Comparison of ENCODE assay signal across 15 cellular contexts in genomic region chr2:2573658-2574293, GRCh38.
DNase-seq lines count a peak whose midpoint lies in the region; ATAC-seq, FAIRE-seq and TF ChIP-seq lines count a peak whose summit lies in the region.
"Had no signal": no experiment of that assay in that cellular context is flagged by ENCODE, and none has a peak within 500 bp of the region (broad histone marks: within the 10 kb centered on the region; RNA-seq: fewer than 3 reads in every experiment).

No MANE protein-coding gene starts in this region.

- H3K23me2 ChIP-seq in H1 (ENCODE audit: low read depth, low read length), result peaks cover 18% of the 10 kb centered on the region; the same call in 1 of the 2 replicates

- 0 out of 2 replicates have a peak overlapping the region, but pooled peaks have one; percentile 2 for H2BK15ac ChIP-seq in H1 (ENCODE audit: low read length)

- CTCF ChIA-PET in A549 (lab: Yijun Ruan, JAX), result no interaction called here
- CTCF ChIA-PET in OCI-LY7 (lab: Charles Lee; ENCODE audit: unreplicated experiment), result no interaction called here
- CTCF ChIA-PET in H1 (lab: Charles Lee; ENCODE audit: partially characterized antibody), result no interaction called here

- 45% methylated on average over 15 of the region's 15 CpGs for WGBS in A549 (ENCODE audit: missing lambda C conversion rate)
- 91 to 100% methylated on average over 3 to 15 of the region's 15 CpGs for WGBS in H1 (ENCODE audit: extremely low coverage in 1 of 2, insufficient coverage in 1 of 2, insufficient read length in 1 of 2, insufficient replicate concordance in 2 of 2, low coverage in 1 of 2, low lambda C conversion rate in 2 of 2, missing lambda C conversion rate in 1 of 2), 2 experiments
- WGBS in transverse colon (ENCODE audit: low coverage in 1 of 2), 2 donors, result 92 to 94% methylated on average over 14 to 15 of the region's 15 CpGs

- intact Hi-C loops in OCI-LY7 (cut with micrococcal nuclease; ENCODE audit: unreplicated experiment) (no loop called here), transverse colon (cut with DNase I; ENCODE audit: low total_unique reads) (no loop called here)

- FAIRE-seq in A549 (lab: Jason Lieb, UNC), result no peak
- no peak for FAIRE-seq in H1 (lab: Jason Lieb, UNC)
- FAIRE-seq: islet of Langerhans had no signal

- H4K20me1 ChIP-seq in OCI-LY7 (ENCODE audit: insufficient read depth, low read length), result no peaks in the 10 kb centered on the region
- H4K20me1 ChIP-seq in H1 (replicated peaks in 1 of 2; ENCODE audit: control insufficient read depth in 1 of 2, insufficient read depth in 2 of 2, low read length in 2 of 2), result peaks cover 0 to 9% of the 10 kb centered on the region in 2 experiments

- ATAC-seq in A549, result peak in 1 of 2 experiments; percentile 21; a peak in 1 of 6 replicates
- ATAC-seq in GM21360 (IDR thresholded peaks at IDR 0.05; ENCODE audit: unreplicated experiment), result no peak

- H3K14ac ChIP-seq in H1 (ENCODE audit: insufficient read length), result no peak overlapping the region

- TF ChIP-seq RAD21 in A549 (conservative IDR thresholded peaks at IDR 0.05 in 1 of 2, IDR thresholded peaks at IDR 0.05 in 1 of 2) (no peak), H1 (IDR thresholded peaks at IDR 0.05 in 1 of 2, conservative IDR thresholded peaks at IDR 0.05 in 1 of 2; ENCODE audit: low read depth in 2 of 2, low read length in 2 of 2) (no peak)

- H3K4ac ChIP-seq in H1 (replicated peaks; ENCODE audit: insufficient read length, low read depth, low read length), result no peak overlapping the region

- in situ Hi-C loops in transverse colon (cut with MboI; ENCODE audit: low pct_ligation_motif_present in 1 of 4, low pct_unique_long_range_greater_than_20kb in 1 of 4, low sequenced_read_pairs in 3 of 4), result no loop called here

- H3K56ac ChIP-seq in H1 (replicated peaks; ENCODE audit: insufficient read length, low read depth, low read length), result no peak overlapping the region

- BruUV-seq in OCI-LY7 (replicated peaks; lab: Mats Ljungman, UMichigan), result no TSS peak

- H3K4me2 ChIP-seq in A549 (no peak overlapping the region), OCI-LY7 (ENCODE audit: low read length) (no peak overlapping the region), H1 (ENCODE audit: insufficient read depth in 1 of 2, low read depth in 2 of 2, low read length in 2 of 2) (no peak overlapping the region)
- H3K4me2 ChIP-seq: smooth muscle cell had no signal

- H3K4me3 ChIP-seq in A549, result no peak overlapping the region
- no peak overlapping the region for H3K4me3 ChIP-seq in OCI-LY7 (ENCODE audit: low read depth, low read length, poor library complexity, severe bottlenecking)
- no peak overlapping the region for H3K4me3 ChIP-seq in H1 (ENCODE audit: extremely low read depth in 1 of 4, insufficient read depth in 2 of 4, low read depth in 3 of 4, low read length in 4 of 4)
- H3K4me3 ChIP-seq in transverse colon, result no peak overlapping the region
- H3K4me3 ChIP-seq: smooth muscle cell, testis had no signal

- POLR2A ChIA-PET in A549 (lab: Yijun Ruan, JAX), result no interaction called here
- POLR2A ChIA-PET in OCI-LY7 (lab: Charles Lee), result no interaction called here
- POLR2A ChIA-PET in H1 (lab: Charles Lee; ENCODE audit: partially characterized antibody), result no interaction called here

- H2AFZ ChIP-seq in OCI-LY7 (ENCODE audit: low read length) (no peak overlapping the region), H1 (ENCODE audit: low read length) (no peak overlapping the region)

- no peak overlapping the region for H2BK12ac ChIP-seq in H1 (ENCODE audit: low read depth, low read length)

- no peaks in the 10 kb centered on the region for H3K36me3 ChIP-seq in OCI-LY7 (ENCODE audit: insufficient read depth, low read length)
- H3K36me3 ChIP-seq in H1 (ENCODE audit: control insufficient read depth in 2 of 4, insufficient read depth in 4 of 4, low read length in 3 of 4), result no peaks in the 10 kb centered on the region; a peak in 1 of 8 replicates
- no peaks in the 10 kb centered on the region for H3K36me3 ChIP-seq in transverse colon

- H3K18ac ChIP-seq in H1 (ENCODE audit: extremely low read depth, low read length), result no peak overlapping the region

- H3K27me3 ChIP-seq in H1 (replicated peaks in 1 of 4; ENCODE audit: control insufficient read depth in 3 of 4, extremely low read depth in 1 of 4, insufficient read depth in 3 of 4, low read length in 3 of 4), result no peaks in the 10 kb centered on the region
- H3K27me3 ChIP-seq in transverse colon, result no peaks in the 10 kb centered on the region
- H3K27me3 ChIP-seq: testis had no signal

- TF ChIP-seq CTCF in A549 (IDR thresholded peaks at IDR 0.05) (no peak), OCI-LY7 (conservative IDR thresholded peaks at IDR 0.05; ENCODE audit: low read length) (no peak), H1 (IDR thresholded peaks at IDR 0.05; ENCODE audit: control extremely low read depth in 1 of 3, insufficient read depth in 1 of 3, low read depth in 1 of 3, low read length in 3 of 3) (no peak), transverse colon (IDR thresholded peaks at IDR 0.05) (no peak)

- H3K79me1 ChIP-seq in H1 (ENCODE audit: low read depth, low read length), result no peaks in the 10 kb centered on the region

- no peak overlapping the region for H2BK20ac ChIP-seq in H1 (ENCODE audit: low read length)

- TF ChIP-seq POLR2A in A549 (IDR thresholded peaks at IDR 0.05; ENCODE audit: low read length) (no peak), H1 (IDR thresholded peaks at IDR 0.05; ENCODE audit: control extremely low read depth in 1 of 2, low read depth in 2 of 2, low read length in 2 of 2) (no peak), transverse colon (IDR thresholded peaks at IDR 0.05) (no peak)

- no peak overlapping the region for H4K91ac ChIP-seq in H1 (replicated peaks; ENCODE audit: insufficient read length, low read length)

- no peak overlapping the region for H4K8ac ChIP-seq in H1 (ENCODE audit: extremely low read depth, insufficient read depth, low read length)

- H3K9me3 ChIP-seq in A549 (peaks cover 23% of the 10 kb centered on the region), OCI-LY7 (ENCODE audit: low read length) (peaks cover 10% of the 10 kb centered on the region; the same call in 1 of the 2 replicates), H1 (ENCODE audit: insufficient read depth in 2 of 2, low read depth in 1 of 2, low read length in 1 of 2) (peaks cover 12 to 17% of the 10 kb centered on the region in 2 experiments), transverse colon (no peaks in the 10 kb centered on the region)
- H3K9me3 ChIP-seq: testis had no signal

- H4K5ac ChIP-seq in H1 (ENCODE audit: insufficient read length, low read depth, low read length), result no peak overlapping the region

- no peak overlapping the region for H2BK120ac ChIP-seq in H1 (replicated peaks; ENCODE audit: low read depth, low read length)

- no peak overlapping the region for H3K9ac ChIP-seq in H1 (replicated peaks in 1 of 4; ENCODE audit: extremely low read depth in 1 of 4, low read depth in 3 of 4, low read length in 3 of 4)

- no peak overlapping the region for H3K23ac ChIP-seq in H1 (ENCODE audit: insufficient read length)

- H3K79me2 ChIP-seq in OCI-LY7 (ENCODE audit: insufficient read depth, low read depth, low read length) (no peaks in the 10 kb centered on the region), H1 (ENCODE audit: control insufficient read depth in 1 of 2, insufficient read depth in 2 of 2, low read length in 2 of 2) (no peaks in the 10 kb centered on the region; a peak in 1 of 4 replicates)

- H3K27ac ChIP-seq in A549 (no peak overlapping the region), OCI-LY7 (ENCODE audit: low read depth, low read length, poor library complexity, severe bottlenecking) (no peak overlapping the region), H1 (ENCODE audit: low read depth, low read length) (no peak overlapping the region), transverse colon (no peak overlapping the region)
- H3K27ac ChIP-seq: 22Rv1, testis had no signal

- no peak overlapping the region for H2BK5ac ChIP-seq in H1 (ENCODE audit: low read depth, low read length)

- H3K4me1 ChIP-seq in A549 (no peaks in the 10 kb centered on the region), OCI-LY7 (ENCODE audit: insufficient read depth, low read length, poor library complexity, severe bottlenecking) (no peaks in the 10 kb centered on the region), H1 (replicated peaks in 1 of 4; ENCODE audit: control insufficient read depth in 3 of 4, insufficient read depth in 4 of 4, low read length in 3 of 4) (no peaks in the 10 kb centered on the region), transverse colon (no peaks in the 10 kb centered on the region)
- H3K4me1 ChIP-seq: testis had no signal

- H2AK5ac ChIP-seq in H1 (ENCODE audit: low read depth, low read length), result peak overlapping the region; percentile 98; the same call in 1 of the 2 replicates

- TF ChIP-seq EP300 in A549 (IDR thresholded peaks at IDR 0.05) (no peak), H1 (IDR thresholded peaks at IDR 0.05; ENCODE audit: borderline replicate concordance in 1 of 2, low read depth in 2 of 2, low read length in 2 of 2) (no peak), transverse colon (IDR thresholded peaks at IDR 0.05; ENCODE audit: low read depth) (no peak)

- H3K9me2 ChIP-seq in OCI-LY7 (ENCODE audit: insufficient read depth, low read length), result no peaks in the 10 kb centered on the region

- DNase-seq in DMS 273 (lab: John Stamatoyannopoulos, UW; ENCODE audit: unreplicated experiment) (peak; percentile 45), DMS 273 treated with DMSO at 0.1 percent for 48 hours (lab: John Stamatoyannopoulos, UW) (no peak), A549 (ENCODE audit: low read depth in 1 of 2, low spot score in 1 of 2) (peak in 1 of 2 experiments; percentile 37), OCI-LY7 (ENCODE audit: low spot score) (peak; percentile 7), H1 (ENCODE audit: low read depth in 1 of 2, low spot score in 2 of 2) (peak in 1 of 2 experiments; percentile 36), transverse colon (no peak)
- no peak for DNase-seq in stimulated activated CD4-positive, alpha-beta T cell treated with anti-CD3 and anti-CD28 coated beads, Interleukin-4, amount 100 ng/mL, for 4 hours
- DNase-seq: effector CD8-positive, alpha-beta T cell; midbrain; SIG-M5; testis had no signal

TF ChIP-seq in H1, 55 proteins besides CTCF, POLR2A, EP300 and RAD21 (continues in another document):
- TF ChIP-seq GTF2F1 (IDR thresholded peaks at IDR 0.05; ENCODE audit: borderline replicate concordance, low read depth, low read length) (no peak), BACH1 (IDR thresholded peaks at IDR 0.05; ENCODE audit: low read length) (no peak), TAF7 (optimal IDR thresholded peaks at IDR 0.05; ENCODE audit: borderline replicate concordance, low read depth, low read length) (no peak)
- TF ChIP-seq, protein P1, sequence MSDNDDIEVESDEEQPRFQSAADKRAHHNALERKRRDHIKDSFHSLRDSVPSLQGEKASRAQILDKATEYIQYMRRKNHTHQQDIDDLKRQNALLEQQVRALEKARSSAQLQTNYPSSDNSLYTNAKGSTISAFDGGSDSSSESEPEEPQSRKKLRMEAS (IDR thresholded peaks at IDR 0.05), result no peak

Comparison
In these comparisons a context has a peak if more than half of its experiments do, and no peak if none do; other contexts are left out.
1. DNase-seq: peak in DMS 273 (single experiment) and OCI-LY7 (single experiment); none in DMS 273 treated with DMSO at 0.1 percent for 48 hours (single experiment), stimulated activated CD4-positive, alpha-beta T cell treated with anti-CD3 and anti-CD28 coated beads, Interleukin-4, amount 100 ng/mL, for 4 hours (0 of 2) and transverse colon (single experiment).